Comparison of ENCODE assay signal across 8 cellular contexts in the genomic region with DNA sequence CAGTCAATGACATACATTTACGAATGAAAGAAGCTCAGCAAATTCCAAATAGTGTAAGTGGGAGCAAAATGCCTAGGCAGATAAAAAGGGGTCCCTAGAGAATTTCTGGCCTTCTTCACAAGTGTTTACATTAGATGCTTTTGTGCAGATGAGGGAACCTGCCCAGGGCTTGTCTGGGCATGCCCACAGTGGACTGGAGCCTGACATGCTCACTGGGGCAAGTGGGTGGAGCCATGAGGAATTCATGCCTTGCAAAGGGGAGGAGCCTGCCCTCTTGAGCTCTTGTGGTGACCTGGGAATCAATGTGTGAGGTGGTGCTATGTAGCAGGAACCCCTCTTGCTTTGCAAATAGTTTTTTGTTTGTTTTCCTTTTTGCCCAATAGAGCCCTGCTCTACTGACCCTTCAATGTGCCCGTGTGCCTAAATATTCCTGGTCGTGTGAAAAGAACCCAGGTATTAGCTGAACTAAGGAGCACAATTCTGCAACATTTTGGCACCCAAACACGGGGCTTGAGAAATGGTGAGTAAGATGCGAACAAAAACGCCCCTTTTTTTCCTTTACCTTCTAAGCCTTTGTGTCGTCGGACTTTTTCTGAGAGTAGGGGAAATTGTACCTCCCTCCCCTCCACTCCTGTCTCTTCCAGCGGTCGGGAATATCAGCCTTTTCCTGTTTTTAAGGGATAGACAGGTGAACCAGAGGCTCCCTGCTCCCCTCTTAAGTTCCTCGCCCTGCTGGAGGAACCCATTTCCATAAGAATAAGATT.
DNase-seq lines count a peak whose midpoint lies in the region; ATAC-seq, FAIRE-seq and TF ChIP-seq lines count a peak whose summit lies in the region.

No MANE protein-coding gene starts in this region.

- H2BK15ac ChIP-seq in IMR-90 (ENCODE audit: low read depth, low read length), result no peak overlapping the region

- CTCF ChIA-PET in IMR-90 (lab: Yijun Ruan, JAX) (no interaction called here), K562 (lab: Yijun Ruan, JAX; ENCODE audit: low intra/inter-chr PET ratio) (no interaction called here)

- H2AFZ ChIP-seq in IMR-90 (replicated peaks; ENCODE audit: low read length, poor library complexity), result no peak overlapping the region
- peak overlapping the region; percentile 60 for H2AFZ ChIP-seq in K562 (ENCODE audit: low read depth, low read length)
- peak overlapping the region; percentile 88 for H2AFZ ChIP-seq in smooth muscle cell (ENCODE audit: low read depth)

- dilution Hi-C loops in IMR-90 (cut with HindIII; ENCODE audit: low sequenced_read_pairs, unreplicated experiment), result no loop called here

- H3F3A ChIP-seq in smooth muscle cell (ENCODE audit: low read depth), result peaks cover 5% of the 10 kb centered on the region

- peak; percentile 55; the same call in 1 of the 2 replicates for TF ChIP-seq POLR2A in GM12891 (IDR thresholded peaks at IDR 0.05; ENCODE audit: low read depth, low read length)
- no peak for TF ChIP-seq POLR2A in IMR-90 (IDR thresholded peaks at IDR 0.05; ENCODE audit: low read depth, low read length)
- peak; percentile 64 for TF ChIP-seq POLR2A in K562 (conservative IDR thresholded peaks at IDR 0.05)
- TF ChIP-seq POLR2A in sigmoid colon (IDR thresholded peaks at IDR 0.05), result no peak

- H3K9ac ChIP-seq in IMR-90 (ENCODE audit: low read depth, low read length), result no peak overlapping the region
- H3K9ac ChIP-seq in K562 (ENCODE audit: insufficient read depth in 1 of 2, low read depth in 2 of 2, low read length in 2 of 2), result peak overlapping the region; percentile 61 to 86; a peak in 3 of 4 replicates
- peak overlapping the region; percentile 89 for H3K9ac ChIP-seq in smooth muscle cell (ENCODE audit: low read depth)

- no peak overlapping the region for H2BK120ac ChIP-seq in IMR-90 (ENCODE audit: low read depth, low read length)

- ATAC-seq in GM21576 (IDR thresholded peaks at IDR 0.05; ENCODE audit: unreplicated experiment) (peak; percentile 93), IMR-90 (ENCODE audit: low read depth) (peak; percentile 97), K562 (peak; percentile 99)

- H3K4me2 ChIP-seq in IMR-90 (ENCODE audit: low read depth, low read length) (peak overlapping the region; percentile 61; the same call in 1 of the 2 replicates), K562 (ENCODE audit: insufficient read depth, low read length) (peak overlapping the region; percentile 64), smooth muscle cell (peak overlapping the region; percentile 88)

- H3K4me3 ChIP-seq in IMR-90 (ENCODE audit: insufficient read depth, low read depth, low read length) (peak overlapping the region; percentile 57; the same call in 1 of the 2 replicates), K562 (peak overlapping the region; percentile 40), smooth muscle cell (peak overlapping the region; percentile 57), sigmoid colon (no peak overlapping the region)

- no peak overlapping the region; a peak in 1 of 4 replicates for H4K8ac ChIP-seq in IMR-90 (ENCODE audit: low read depth in 2 of 2, low read length in 2 of 2)

- TF ChIP-seq CTCF in IMR-90 (conservative IDR thresholded peaks at IDR 0.05; ENCODE audit: low read depth, low read length) (no peak), K562 (IDR thresholded peaks at IDR 0.05 in 2 of 3, conservative IDR thresholded peaks at IDR 0.05 in 1 of 3; ENCODE audit: insufficient read depth in 2 of 3, low read depth in 1 of 3, low read length in 3 of 3) (no peak), smooth muscle cell (IDR thresholded peaks at IDR 0.05; ENCODE audit: borderline replicate concordance, insufficient read depth, poor library complexity, severe bottlenecking) (no peak), sigmoid colon (IDR thresholded peaks at IDR 0.05) (no peak)

- DNase-seq in GM12891 (ENCODE audit: insufficient read length, low spot score) (no peak), IMR-90 (peak; percentile 19), K562 (ENCODE audit: extremely low read depth in 1 of 4, low spot score in 3 of 4) (peak; percentile 65 to 89 (median 71)), smooth muscle cell (lab: John Stamatoyannopoulos, UW; ENCODE audit: unreplicated experiment) (peak; percentile 10), sigmoid colon (no peak), AML-193 (lab: John Stamatoyannopoulos, UW) (no peak)
- no peak for DNase-seq in stimulated activated CD4-positive, alpha-beta T cell treated with anti-CD3 and anti-CD28 coated beads, Interleukin-4, amount 100 ng/mL, for 1 hour

- no peak overlapping the region for H2AK5ac ChIP-seq in IMR-90 (ENCODE audit: low read depth, low read length)

- H4K20me1 ChIP-seq in IMR-90 (ENCODE audit: insufficient read depth, low read length), result no peaks in the 10 kb centered on the region
- no peaks in the 10 kb centered on the region for H4K20me1 ChIP-seq in K562 (replicated peaks; ENCODE audit: control insufficient read depth, insufficient read depth, low read length)
- no peaks in the 10 kb centered on the region for H4K20me1 ChIP-seq in smooth muscle cell (ENCODE audit: low read depth)

- no peaks in the 10 kb centered on the region for H3K36me3 ChIP-seq in IMR-90 (ENCODE audit: control insufficient read depth, insufficient read depth, low read length)
- H3K36me3 ChIP-seq in K562 (ENCODE audit: control insufficient read depth, insufficient read depth, low read length), result peaks cover 8% of the 10 kb centered on the region; the same call in 2 of the 3 replicates
- peaks cover 19% of the 10 kb centered on the region for H3K36me3 ChIP-seq in smooth muscle cell (ENCODE audit: low read depth)
- H3K36me3 ChIP-seq in sigmoid colon, result no peaks in the 10 kb centered on the region

- H4K91ac ChIP-seq in IMR-90 (ENCODE audit: insufficient read depth, low read depth, low read length), result no peak overlapping the region; the same call in 1 of the 2 replicates

- peaks cover 22% of the 10 kb centered on the region for H3K79me2 ChIP-seq in K562 (ENCODE audit: control insufficient read depth, insufficient read depth, low read length)
- H3K79me2 ChIP-seq in smooth muscle cell (ENCODE audit: low read depth), result peaks cover 37% of the 10 kb centered on the region

- H3K9me1 ChIP-seq in IMR-90 (ENCODE audit: insufficient read depth, low read length) (no peaks in the 10 kb centered on the region), K562 (ENCODE audit: control insufficient read depth, insufficient read depth, low read length) (no peaks in the 10 kb centered on the region)

- H3K27ac ChIP-seq in IMR-90 (ENCODE audit: insufficient read depth, low read length) (no peak overlapping the region), K562 (ENCODE audit: extremely low read depth, low read depth, low read length) (peak overlapping the region; percentile 71; the same call in 2 of the 3 replicates), smooth muscle cell (ENCODE audit: low read depth) (peak overlapping the region; percentile 91), sigmoid colon (no peak overlapping the region)

- H2AK9ac ChIP-seq in IMR-90 (replicated peaks; ENCODE audit: low read depth, low read length, poor library complexity), result no peak overlapping the region

- peak overlapping the region; percentile 16; the same call in 1 of the 2 replicates for H4K5ac ChIP-seq in IMR-90 (ENCODE audit: low read depth, low read length)

- no CpG with 5 or more reads among the region's 11 CpGs for WGBS in IMR-90 (ENCODE audit: extremely low coverage in 2 of 2, insufficient read length in 1 of 2), 2 experiments
- WGBS in K562 (ENCODE audit: insufficient coverage, low coverage, missing lambda C conversion rate), result 5% methylated on average over 9 of the region's 11 CpGs
- 27% methylated on average over 11 of the region's 11 CpGs for WGBS in smooth muscle cell (ENCODE audit: low lambda C conversion rate)
- 83 to 86% methylated on average over 11 of the region's 11 CpGs for WGBS in sigmoid colon, 2 donors

- TF ChIP-seq RAD21 in IMR-90 (IDR thresholded peaks at IDR 0.05; ENCODE audit: low read length), result no peak
- TF ChIP-seq RAD21 in K562 (CRISPR knock-in tag; conservative IDR thresholded peaks at IDR 0.05 in 1 of 2, IDR thresholded peaks at IDR 0.05 in 1 of 2), result no peak

- H3K27me3 ChIP-seq in IMR-90 (ENCODE audit: control insufficient read depth, insufficient read depth, low read length) (no peaks in the 10 kb centered on the region), K562 (ENCODE audit: control insufficient read depth in 2 of 2, insufficient read depth in 2 of 2, low read length in 2 of 2) (no peaks in the 10 kb centered on the region), smooth muscle cell (ENCODE audit: low read depth) (no peaks in the 10 kb centered on the region), sigmoid colon (no peaks in the 10 kb centered on the region)

- H3K79me1 ChIP-seq in IMR-90 (ENCODE audit: low read depth in 1 of 2, low read length in 2 of 2), result no peaks in the 10 kb centered on the region

- H3K14ac ChIP-seq in IMR-90 (replicated peaks; ENCODE audit: low read depth, low read length), result no peak overlapping the region

- intact Hi-C loops in IMR-90 (cut with micrococcal nuclease), result loop anchor here (5.0 to 10.0 kb wide), 2 partner anchors 157 to 230 kb away; no protein-coding TSS in a partner anchor
- intact Hi-C loops in K562 (cut with micrococcal nuclease), result loop anchor here (2.0 kb wide), 1 partner anchor 255 kb away; no protein-coding TSS in a partner anchor
- intact Hi-C loops in sigmoid colon (cut with DNase I), result no loop called here

- POLR2A ChIA-PET in IMR-90 (lab: Charles Lee; ENCODE audit: unreplicated experiment), result interaction anchor here (0.5 kb wide), 1 partner anchor 193 kb away, joined by 5 read pairs; no protein-coding TSS in a partner anchor
- POLR2A ChIA-PET in K562 (lab: Yijun Ruan, JAX), result interaction anchor here (1.0 to 1.2 kb wide), 2 partner anchors 10 to 12 kb away, joined by 3 read pairs; no protein-coding TSS in a partner anchor

- H3K18ac ChIP-seq in IMR-90 (ENCODE audit: low read depth, low read length), result peak overlapping the region; percentile 59; the same call in 1 of the 2 replicates

- no peak overlapping the region for H3K56ac ChIP-seq in IMR-90 (ENCODE audit: extremely low read depth, insufficient read depth, low read length)

- BruUV-seq in IMR-90 (replicated peaks; lab: Mats Ljungman, UMichigan) (TSS peak; percentile 56), K562 (replicated peaks; lab: Mats Ljungman, UMichigan) (TSS peak; percentile 62)

- H3K4me1 ChIP-seq in IMR-90 (ENCODE audit: control insufficient read depth, insufficient read depth, low read length), result no peaks in the 10 kb centered on the region
- H3K4me1 ChIP-seq in K562 (replicated peaks in 1 of 2; ENCODE audit: control insufficient read depth in 2 of 2, insufficient read depth in 2 of 2, low read length in 2 of 2), result no peaks in the 10 kb centered on the region
- H3K4me1 ChIP-seq in smooth muscle cell (ENCODE audit: low read depth), result peaks cover 17% of the 10 kb centered on the region
- no peaks in the 10 kb centered on the region for H3K4me1 ChIP-seq in sigmoid colon

- no peak for FAIRE-seq in GM12891 (lab: Jason Lieb, UNC)
- FAIRE-seq in K562 (lab: Jason Lieb, UNC), result peak; percentile 94

- no peak overlapping the region for H3K23ac ChIP-seq in IMR-90 (ENCODE audit: low read depth, low read length)

- peak overlapping the region; percentile 79 for H2BK5ac ChIP-seq in IMR-90 (ENCODE audit: low read depth, low read length, poor library complexity, severe bottlenecking)

- H2BK20ac ChIP-seq in IMR-90 (ENCODE audit: low read depth, low read length), result no peak overlapping the region

- no peak overlapping the region for H3K4ac ChIP-seq in IMR-90 (ENCODE audit: low read depth, low read length)

- H3K9me3 ChIP-seq in IMR-90 (ENCODE audit: control insufficient read depth, insufficient read depth, low read length), result peaks cover 5% of the 10 kb centered on the region; the same call in 1 of the 2 replicates
- no peaks in the 10 kb centered on the region; the same call in 1 of the 2 replicates for H3K9me3 ChIP-seq in K562 (replicated peaks; ENCODE audit: control insufficient read depth, insufficient read depth, low read depth, low read length)
- H3K9me3 ChIP-seq in smooth muscle cell (replicated peaks; ENCODE audit: low read depth), result peaks cover 4% of the 10 kb centered on the region
- H3K9me3 ChIP-seq in sigmoid colon, result peaks cover 0 to 5% (median 0%) of the 10 kb centered on the region in 4 donors

- in situ Hi-C loops in IMR-90 (cut with MboI; ENCODE audit: low sequenced_read_pairs), result no loop called here
- in situ Hi-C loops in K562 (cut with MboI), result no loop called here

- TF ChIP-seq EP300 in K562 (IDR thresholded peaks at IDR 0.05; ENCODE audit: low read length) (no peak), sigmoid colon (IDR thresholded peaks at IDR 0.05) (no peak)

Comparison
In these comparisons a context has a peak if more than half of its experiments do, and no peak if none do; other contexts are left out.
1. DNase-seq: peak in IMR-90 (single experiment), K562 (4 of 4) and smooth muscle cell (single experiment); none in GM12891 (single experiment), stimulated activated CD4-positive, alpha-beta T cell treated with anti-CD3 and anti-CD28 coated beads, Interleukin-4, amount 100 ng/mL, for 1 hour (single experiment), sigmoid colon (single experiment) and AML-193 (0 of 2).
2. POLR2A ChIP-seq: peak in GM12891 (single experiment) and K562 (single experiment); none in IMR-90 (single experiment) and sigmoid colon (0 of 2).
3. H3K27ac ChIP-seq: peak in K562 (single experiment) and smooth muscle cell (single experiment); none in IMR-90 (single experiment) and sigmoid colon (0 of 4).
4. H3K4me3 ChIP-seq: peak in IMR-90 (single experiment), K562 (single experiment) and smooth muscle cell (single experiment); none in sigmoid colon (0 of 4).
5. Peak in every context shown above with its lines, with median percentiles within 50 percentile points of each other: ATAC-seq and H3K4me2 ChIP-seq.